1 cellular context compared by ENCODE assay signal in genomic region chr2:19426144-19426543, GRCh38.
TF ChIP-seq lines count a peak whose summit lies in the region.

No MANE protein-coding gene starts in this region.

TF ChIP-seq in GM23338, 12 proteins besides CTCF, POLR2A, EP300 and RAD21 (continued from another document):
- no peak for TF ChIP-seq ETS1 (IDR thresholded peaks at IDR 0.05)
- TF ChIP-seq POLR2AphosphoS5 (IDR thresholded peaks at IDR 0.05; ENCODE audit: low read depth), result no peak
- no peak for TF ChIP-seq EZH2phosphoT487 (IDR thresholded peaks at IDR 0.05; ENCODE audit: unreplicated experiment)
- no peak for TF ChIP-seq CREB1 (CRISPR knock-in tag; IDR thresholded peaks at IDR 0.05; ENCODE audit: low read depth)
- no peak for TF ChIP-seq NANOG (IDR thresholded peaks at IDR 0.05; ENCODE audit: borderline replicate concordance)
- no peak for TF ChIP-seq STAT1 (IDR thresholded peaks at IDR 0.05; ENCODE audit: unreplicated experiment)
- no peak for TF ChIP-seq EZH2 (IDR thresholded peaks at IDR 0.05; ENCODE audit: low read depth, unreplicated experiment)
- TF ChIP-seq JUNB (IDR thresholded peaks at IDR 0.05; ENCODE audit: unreplicated experiment), result no peak
- no peak for TF ChIP-seq ZNF114 (CRISPR knock-in tag; IDR thresholded peaks at IDR 0.05)
- TF ChIP-seq REST (IDR thresholded peaks at IDR 0.05; ENCODE audit: unreplicated experiment), result no peak
